19 cellular contexts compared by ENCODE assay signal in the genomic region with DNA sequence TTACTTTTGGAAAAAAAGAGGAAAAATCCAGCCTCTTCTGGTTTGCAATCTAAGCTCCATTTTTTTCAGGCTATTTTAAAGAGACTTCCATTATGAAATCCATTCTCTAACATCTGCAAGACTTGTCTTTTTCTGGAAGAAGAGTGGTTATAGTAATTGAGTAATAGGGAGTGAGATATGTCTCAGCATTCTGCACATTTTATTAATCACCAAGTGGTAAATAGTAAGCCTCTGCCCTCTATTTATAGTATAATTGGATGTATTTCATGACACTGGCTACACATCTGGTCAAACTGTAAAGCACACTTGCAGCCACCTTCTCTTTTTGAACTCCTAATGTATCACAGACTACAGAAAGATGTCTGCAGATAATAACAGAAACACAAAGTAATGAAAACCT.
A peak's percentile ranks its signal among the peaks of the same experiment; 100 is the strongest.
DNase-seq lines count a peak whose midpoint lies in the region; ATAC-seq and TF ChIP-seq lines count a peak whose summit lies in the region.
"Had no signal": no experiment of that assay in that cellular context is flagged by ENCODE, and none has a peak within 500 bp of the region (broad histone marks: within the 10 kb centered on the region; RNA-seq: fewer than 3 reads in every experiment).

No MANE protein-coding gene starts in this region.

- TF ChIP-seq POLR2A in adrenal gland (IDR thresholded peaks at IDR 0.05) (no peak), testis (IDR thresholded peaks at IDR 0.05) (no peak)

- intact Hi-C loops in adrenal gland (cut with DNase I) (no loop called here), testis (cut with DNase I; ENCODE audit: low total_unique reads) (no loop called here)

- TF ChIP-seq CTCF in fibroblast of mammary gland (conservative IDR thresholded peaks at IDR 0.05; ENCODE audit: control insufficient read depth, insufficient read depth, low read depth, low read length) (no peak), adrenal gland (IDR thresholded peaks at IDR 0.05) (no peak), testis (IDR thresholded peaks at IDR 0.05) (no peak), nephron progenitor cell (IDR thresholded peaks at IDR 0.05) (no peak)

- H3K9me3 Mint-ChIP-seq in nephron progenitor cell = no peaks in the 10 kb centered on the region
- H3K9me3 Mint-ChIP-seq: CD8-positive, alpha-beta memory T cell; HFFc6 had no signal

- H3K4me3 ChIP-seq in ACC112 (ENCODE audit: low read depth, low read length) (no peak overlapping the region), fibroblast of mammary gland (ENCODE audit: control insufficient read depth, low read depth, low read length) (no peak overlapping the region), adrenal gland (no peak overlapping the region), testis (no peak overlapping the region)
- H3K4me3 ChIP-seq: A549, K562 had no signal

- H3K4me1 Mint-ChIP-seq in nephron progenitor cell = peaks cover 12% of the 10 kb centered on the region

- H3K27ac ChIP-seq in ACC112 (ENCODE audit: low read depth, low read length) (no peak overlapping the region), adrenal gland (no peak overlapping the region), testis (no peak overlapping the region)
- H3K27ac ChIP-seq: A549 had no signal

- H3K4me1 ChIP-seq in ACC112 (ENCODE audit: control insufficient read depth, insufficient read depth, low read length, unreplicated experiment) (peaks cover 29% of the 10 kb centered on the region), adrenal gland (replicated peaks in 1 of 2) (no peaks in the 10 kb centered on the region), testis (no peaks in the 10 kb centered on the region)
- H3K4me1 ChIP-seq: A549, BE2C had no signal

- no peaks in the 10 kb centered on the region for H3K27me3 ChIP-seq in ACC112 (ENCODE audit: insufficient read depth, low read length)
- H3K27me3 ChIP-seq in adrenal gland = no peaks in the 10 kb centered on the region
- H3K27me3 ChIP-seq in testis = no peaks in the 10 kb centered on the region
- H3K27me3 ChIP-seq: BE2C had no signal

- no peak for ATAC-seq in SK-N-SH treated with all-trans-retinoic acid at 6 μM for 48 hours
- no peak for ATAC-seq in GM21825 (IDR thresholded peaks at IDR 0.05; ENCODE audit: unreplicated experiment)
- ATAC-seq: A549, K562 had no signal

- peak overlapping the region; percentile 16 for H2AFZ ChIP-seq in ACC112 (ENCODE audit: low read length, unreplicated experiment)

- H3K79me2 ChIP-seq in ACC112 (ENCODE audit: control insufficient read depth, insufficient read depth, low read length, unreplicated experiment) = no peaks in the 10 kb centered on the region

- H3K36me3 ChIP-seq in ACC112 (ENCODE audit: insufficient read depth, low read length) = no peaks in the 10 kb centered on the region
- H3K36me3 ChIP-seq in adrenal gland (replicated peaks in 1 of 2) = no peaks in the 10 kb centered on the region
- no peaks in the 10 kb centered on the region for H3K36me3 ChIP-seq in testis (ENCODE audit: low read depth, missing control alignments)
- H3K36me3 ChIP-seq: BE2C had no signal

- H3K36me3 Mint-ChIP-seq in nephron progenitor cell (ENCODE audit: low read depth) = no peaks in the 10 kb centered on the region
- H3K36me3 Mint-ChIP-seq: CD8-positive, alpha-beta memory T cell had no signal

- DNase-seq in EH (ENCODE audit: low read depth) (peak; percentile 13), fibroblast of mammary gland (ENCODE audit: low read depth) (peak; percentile 71), adrenal gland (no peak), testis (no peak), nephron progenitor cell (no peak)
- DNase-seq: BE2C; CD8-positive, alpha-beta memory T cell; DND-41; GF-D8; HFFc6; NCI-H1105; NCI-H187; NCI-H510A treated with DMSO at 0.1 percent for 48 hours; RPMI8226 had no signal

- H3K27me3 Mint-ChIP-seq in nephron progenitor cell (ENCODE audit: low read depth, poor library complexity) = peaks cover 14% of the 10 kb centered on the region
- H3K27me3 Mint-ChIP-seq: CD8-positive, alpha-beta memory T cell had no signal

- H3K27ac Mint-ChIP-seq in nephron progenitor cell = no peak overlapping the region
- H3K27ac Mint-ChIP-seq: HFFc6 had no signal

- H3K9me3 ChIP-seq in adrenal gland (replicated peaks in 1 of 3) = no peaks in the 10 kb centered on the region
- H3K9me3 ChIP-seq in testis = no peaks in the 10 kb centered on the region
- H3K9me3 ChIP-seq: A549, BE2C had no signal

- H3K4me3 Mint-ChIP-seq in nephron progenitor cell = no peak overlapping the region
- H3K4me3 Mint-ChIP-seq: HFFc6 had no signal

TF ChIP-seq in SK-N-SH treated with all-trans-retinoic acid at 6 μM for 48 hours, 23 proteins besides CTCF, POLR2A, EP300 and RAD21:
- no peak for TF ChIP-seq ZC3H10 (CRISPR knock-in tag; IDR thresholded peaks at IDR 0.05)
- TF ChIP-seq ZNF70 (CRISPR knock-in tag; IDR thresholded peaks at IDR 0.05) = 0 out of 2 replicates have a peak, but pooled peaks have one; percentile 21

Comparison
In these comparisons a context has a peak if more than half of its experiments do, and no peak if none do; other contexts are left out.
1. DNase-seq: peak in EH (single experiment) and fibroblast of mammary gland (single experiment); none in adrenal gland (0 of 7), testis (single experiment) and nephron progenitor cell (single experiment).